ENCODE assay signal across 8 cellular contexts in genomic region chr1:211577277-211577825, GRCh38. TPM values are rescaled to one million over a fixed set of nuclear protein-coding genes. Genes with fewer than 3 reads are reported as not detected.
A peak's percentile ranks its signal among the peaks of the same experiment; 100 is the strongest.
DNase-seq lines count a peak whose midpoint lies in the region; ATAC-seq and TF ChIP-seq lines count a peak whose summit lies in the region.

No MANE protein-coding gene starts in this region.

- H3K27ac Mint-ChIP-seq in naive thymus-derived CD4-positive, alpha-beta T cell = peak overlapping the region; percentile 56 to 89 (median 84)

- TF ChIP-seq CTCF in C4-2B (conservative IDR thresholded peaks at IDR 0.05) = no peak
- no peak for TF ChIP-seq CTCF in choroid plexus epithelial cell (conservative IDR thresholded peaks at IDR 0.05; ENCODE audit: low read depth, low read length)

- peak overlapping the region; percentile 88 to 96 (median 92) for H3K4me3 Mint-ChIP-seq in naive thymus-derived CD4-positive, alpha-beta T cell

- H3K9me3 ChIP-seq in MG63 = no peaks in the 10 kb centered on the region
- no peaks in the 10 kb centered on the region for H3K9me3 ChIP-seq in naive thymus-derived CD4-positive, alpha-beta T cell (ENCODE audit: control insufficient read depth in 2 of 3, low read length in 3 of 3)

- CTCF ChIA-PET in naive thymus-derived CD4-positive, alpha-beta T cell (lab: Charles Lee) = no interaction called here

- no peak for DNase-seq in MG63
- DNase-seq in choroid plexus epithelial cell (ENCODE audit: low read depth) = no peak
- DNase-seq in naive thymus-derived CD4-positive, alpha-beta T cell = peak in 1 of 9 donors; percentile 1
- no peak for DNase-seq in cerebellum (ENCODE audit: low spot score)
- no peak for DNase-seq in kidney glomerular epithelial cell (lab: John Stamatoyannopoulos, UW)
- DNase-seq in NCI-H524 treated with DMSO at 0.1 percent for 48 hours (lab: John Stamatoyannopoulos, UW) = no peak

- H3K36me3 ChIP-seq in MG63 = peaks cover 53% of the 10 kb centered on the region
- H3K36me3 ChIP-seq in naive thymus-derived CD4-positive, alpha-beta T cell (ENCODE audit: control insufficient read depth in 2 of 3, insufficient read depth in 3 of 3, low read length in 3 of 3) = peaks cover 0 to 19% (median 0%) of the 10 kb centered on the region in 3 experiments

- intact Hi-C loops in naive thymus-derived CD4-positive, alpha-beta T cell (cut with micrococcal nuclease) = loop anchor here (1.0 to 10.0 kb wide), 8 partner anchors 48 to 1810 kb away; partner anchors contain the start of genes LPGAT1 (in 2 of the 2), NENF (in 1 of the 2), NSL1 (in 1 of the 2) and PACC1 (in 1 of the 2)

- peaks cover 3 to 5% of the 10 kb centered on the region in 2 donors for H3K4me1 ChIP-seq in naive thymus-derived CD4-positive, alpha-beta T cell (ENCODE audit: control insufficient read depth in 2 of 2, insufficient read depth in 2 of 2, low read length in 2 of 2)

- peak overlapping the region; percentile 90 for H3K27ac ChIP-seq in C4-2B
- H3K27ac ChIP-seq in naive thymus-derived CD4-positive, alpha-beta T cell (ENCODE audit: low read depth, low read length) = peak overlapping the region; percentile 85

- H3K27me3 Mint-ChIP-seq in naive thymus-derived CD4-positive, alpha-beta T cell = peaks cover 0 to 9% (median 0%) of the 10 kb centered on the region in 5 donors

- no peaks in the 10 kb centered on the region for H3K9me3 Mint-ChIP-seq in naive thymus-derived CD4-positive, alpha-beta T cell

- H3K27me3 ChIP-seq in MG63 = no peaks in the 10 kb centered on the region
- no peaks in the 10 kb centered on the region for H3K27me3 ChIP-seq in naive thymus-derived CD4-positive, alpha-beta T cell (ENCODE audit: control insufficient read depth in 2 of 2, insufficient read depth in 2 of 2, low read length in 2 of 2)

- POLR2A ChIA-PET in naive thymus-derived CD4-positive, alpha-beta T cell (lab: Charles Lee) = no interaction called here

- H3K4me3 ChIP-seq in MG63 (peak overlapping the region; percentile 87), choroid plexus epithelial cell (ENCODE audit: low read depth, low read length) (peak overlapping the region; percentile 94)
- H3K4me3 ChIP-seq in naive thymus-derived CD4-positive, alpha-beta T cell (ENCODE audit: low read length) = peak overlapping the region; percentile 66

- peaks cover 0 to 20% (median 6%) of the 10 kb centered on the region in 5 donors for H3K36me3 Mint-ChIP-seq in naive thymus-derived CD4-positive, alpha-beta T cell

- no peak for ATAC-seq in naive thymus-derived CD4-positive, alpha-beta T cell
- no peak for ATAC-seq in HG03039 (IDR thresholded peaks at IDR 0.05; ENCODE audit: unreplicated experiment)

- peaks cover 21 to 54% (median 51%) of the 10 kb centered on the region in 7 donors for H3K4me1 Mint-ChIP-seq in naive thymus-derived CD4-positive, alpha-beta T cell

RNA-seq across cellular contexts. Expression of gene SLC30A1, which starts 1.6 kb away (rescaled TPM):
- total RNA-seq in MG63 (2014; rRNA removed; shearing (Covaris generic); ENCODE audit: low replicate concordance) = 45.2 and 54.0 TPM in 2 replicates
- 10 to 100 TPM in 1 of 5 experiments, 1 to 10 TPM in 4; 5.8 to 12.1 (median 8.8) TPM for total RNA-seq in naive thymus-derived CD4-positive, alpha-beta T cell
- polyA plus RNA-seq in naive thymus-derived CD4-positive, alpha-beta T cell = 1 to 10 TPM; 1.1 to 2.0 TPM
- total RNA-seq in cerebellum = 18.0 TPM
